ENCODE assay signal across 15 cellular contexts in genomic region chrX:24672701-24673190, GRCh38. TPM values are rescaled to one million over a fixed set of nuclear protein-coding genes. Genes with fewer than 3 reads are reported as not detected.
A peak's percentile ranks its signal among the peaks of the same experiment; 100 is the strongest.
DNase-seq lines count a peak whose midpoint lies in the region; ATAC-seq and TF ChIP-seq lines count a peak whose summit lies in the region.
"Had no signal": no experiment of that assay in that cellular context is flagged by ENCODE, and none has a peak within 500 bp of the region (broad histone marks: within the 10 kb centered on the region; RNA-seq: fewer than 3 reads in every experiment).

No MANE protein-coding gene starts in this region.

- H3K27ac Mint-ChIP-seq in Caco-2 (ENCODE audit: unreplicated experiment): peak overlapping the region; percentile 82
- H3K27ac Mint-ChIP-seq: T-helper 17 cell had no signal

- intact Hi-C loops in Caco-2 (cut with micrococcal nuclease; ENCODE audit: unreplicated experiment): loop anchor here (1.0 to 2.0 kb wide), 2 partner anchors 14 to 20 kb away; partner anchors contain the start of gene POLA1

- H3K27ac ChIP-seq in angular gyrus (ENCODE audit: low read depth, low read length) (peak overlapping the region; percentile 59), iPS-20b (ENCODE audit: low read length) (no peak overlapping the region)
- H3K27ac ChIP-seq: uterus had no signal

- no peaks in the 10 kb centered on the region for H3K27me3 Mint-ChIP-seq in Caco-2 (ENCODE audit: insufficient read depth, unreplicated experiment)
- H3K27me3 Mint-ChIP-seq: T-helper 17 cell had no signal

- H3K36me3 ChIP-seq in Caco-2 (ENCODE audit: control insufficient read depth, insufficient read depth, low read length) (no peaks in the 10 kb centered on the region), iPS-20b (ENCODE audit: insufficient read depth, low read depth, low read length) (no peaks in the 10 kb centered on the region)
- H3K36me3 ChIP-seq: uterus had no signal

- ATAC-seq in HG02870 (IDR thresholded peaks at IDR 0.05; ENCODE audit: unreplicated experiment): no peak
- no peak for ATAC-seq in HG02973 (IDR thresholded peaks at IDR 0.05; ENCODE audit: unreplicated experiment)
- ATAC-seq: activated CD4-positive, CD25-positive, alpha-beta regulatory T cell treated with anti-CD3 and anti-CD28 coated beads, Interleukin-2, amount 50 U/mL, for 24 hours; T-helper 17 cell had no signal

- POLR2A ChIA-PET in Caco-2 (lab: Charles Lee): interaction anchor here (0.6 to 1.2 kb wide), 4 partner anchors 10 to 22 kb away, joined by 3 to 9 read pairs (median 4); no protein-coding TSS in a partner anchor

- H3K9me3 ChIP-seq in Caco-2 (no peaks in the 10 kb centered on the region), iPS-20b (ENCODE audit: insufficient read depth, low read depth, low read length) (no peaks in the 10 kb centered on the region)
- H3K9me3 ChIP-seq: uterus had no signal

- H3K4me3 ChIP-seq in Caco-2 (ENCODE audit: low read depth, low read length): peak overlapping the region; percentile 14
- no peak overlapping the region for H3K4me3 ChIP-seq in iPS-20b (ENCODE audit: low read length)
- H3K4me3 ChIP-seq: uterus had no signal

- BruUV-seq in Caco-2 (replicated peaks; lab: Mats Ljungman, UMichigan): no TSS peak

- DNase-seq in Caco-2 (peak; percentile 63), pons (ENCODE audit: low spot score) (peak; percentile 91), HUDEP-2 (lab: John Stamatoyannopoulos, UW; ENCODE audit: unreplicated experiment in 76 of 76) (no peak)
- no peak for DNase-seq in activated T-cell treated with anti-CD3 and anti-CD28 coated beads, Interleukin-2, amount 50 U/mL, for 1 hour
- DNase-seq: activated naive CD4-positive, alpha-beta T cell; mammary epithelial cell; NCI-H2171 treated with DMSO at 0.1 percent for 48 hours; NK-92 treated with Interleukin-12 subunit alpha and Interleukin-12 subunit beta, amount 100 ng/mL, for 24 hours; T-helper 17 cell; uterus had no signal

- CTCF ChIA-PET in Caco-2 (lab: Charles Lee): interaction anchor here (0.8 kb wide), 1 partner anchor 17 kb away, joined by 3 read pairs; no protein-coding TSS in a partner anchor

- no peaks in the 10 kb centered on the region for H3K4me1 Mint-ChIP-seq in Caco-2 (ENCODE audit: low read depth, unreplicated experiment)
- H3K4me1 Mint-ChIP-seq: T-helper 17 cell had no signal

- TF ChIP-seq CTCF in Caco-2 (IDR thresholded peaks at IDR 0.05; ENCODE audit: insufficient read depth in 1 of 2, low read depth in 1 of 2, low read length in 1 of 2, severe bottlenecking in 1 of 2, unreplicated experiment in 1 of 2): no peak

- H3K9ac ChIP-seq in iPS-20b (ENCODE audit: low read depth, low read length): peak overlapping the region; percentile 15; the same call in 1 of the 2 replicates

- H3K36me3 Mint-ChIP-seq in Caco-2 (ENCODE audit: insufficient read depth, unreplicated experiment): peaks cover 6% of the 10 kb centered on the region

- H3K9me3 Mint-ChIP-seq in Caco-2 (ENCODE audit: unreplicated experiment): no peaks in the 10 kb centered on the region

- peak overlapping the region; percentile 72 for H3K4me3 Mint-ChIP-seq in Caco-2 (ENCODE audit: unreplicated experiment)
- H3K4me3 Mint-ChIP-seq: T-helper 17 cell had no signal

- no peaks in the 10 kb centered on the region for H3K27me3 ChIP-seq in Caco-2 (replicated peaks; ENCODE audit: control insufficient read depth, insufficient read depth, low read length)
- no peaks in the 10 kb centered on the region for H3K27me3 ChIP-seq in iPS-20b (ENCODE audit: insufficient read depth, low read length)
- H3K27me3 ChIP-seq: uterus had no signal

- H3K4me1 ChIP-seq in Caco-2 (peaks cover 10% of the 10 kb centered on the region), iPS-20b (ENCODE audit: insufficient read depth, low read length) (peaks cover 5% of the 10 kb centered on the region; the same call in 1 of the 2 replicates)
- H3K4me1 ChIP-seq: uterus had no signal

RNA-seq across cellular contexts. Expression of gene POLA1, which starts 21.0 kb away (rescaled TPM):
- 21.6 and 23.5 TPM in 2 replicates for total RNA-seq in Caco-2 (2022)

RNA-seq across cellular contexts. Expression of gene PCYT1B, which starts 25.6 kb away (rescaled TPM):
- 20.8 and 24.7 TPM in 2 replicates for total RNA-seq in Caco-2 (2022)

Comparison
In these comparisons a context has a peak if more than half of its experiments do, and no peak if none do; other contexts are left out.
1. DNase-seq: peak in Caco-2 (2 of 2) and pons (single experiment); none in activated T-cell treated with anti-CD3 and anti-CD28 coated beads, Interleukin-2, amount 50 U/mL, for 1 hour (single experiment) and HUDEP-2 (0 of 76).